In the genomic region with DNA sequence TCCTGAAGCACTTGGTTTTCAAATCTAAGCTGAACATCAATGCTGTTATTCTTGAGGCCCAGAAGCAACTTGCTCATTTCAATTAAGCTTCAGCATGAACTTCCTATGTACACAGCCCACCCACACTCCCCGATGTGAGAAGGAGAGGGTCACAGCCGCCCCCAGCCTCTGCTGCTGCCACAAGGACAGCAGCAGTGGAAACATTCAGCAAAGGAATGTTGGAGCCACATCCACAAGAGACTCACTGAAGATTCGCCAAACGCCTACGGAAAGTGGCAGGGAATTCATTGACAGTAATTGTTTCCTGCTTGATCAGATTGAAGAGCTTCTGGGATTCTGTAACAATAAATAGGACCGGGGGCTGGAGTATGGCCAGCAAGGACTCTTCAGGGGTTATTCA, we compare ENCODE assay signal across 15 cellular contexts. TPM values are rescaled to one million over a fixed set of nuclear protein-coding genes. Genes with fewer than 3 reads are reported as not detected.
DNase-seq lines count a peak whose midpoint lies in the region; ATAC-seq and TF ChIP-seq lines count a peak whose summit lies in the region.
"Had no signal": no experiment of that assay in that cellular context is flagged by ENCODE, and none has a peak within 500 bp of the region (broad histone marks: within the 10 kb centered on the region; RNA-seq: fewer than 3 reads in every experiment).

No MANE protein-coding gene starts in this region.

- H3K9ac ChIP-seq in GM23248, result peak overlapping the region; percentile 96
- H3K9ac ChIP-seq in adipocyte (ENCODE audit: low read length), result peak overlapping the region; percentile 85

- H3K79me2 ChIP-seq in GM23248 (ENCODE audit: insufficient read depth), result peaks cover 83% of the 10 kb centered on the region

- no peaks in the 10 kb centered on the region for H3K27me3 ChIP-seq in GM23248 (replicated peaks; ENCODE audit: insufficient read depth)
- H3K27me3 ChIP-seq in adipocyte (replicated peaks; ENCODE audit: control insufficient read depth, insufficient read depth, low read length), result no peaks in the 10 kb centered on the region
- peaks cover 0 to 31% (median 10%) of the 10 kb centered on the region in 7 donors for H3K27me3 ChIP-seq in spleen (replicated peaks in 1 of 7)
- H3K27me3 ChIP-seq: Peyer's patch, testis had no signal

- peaks cover 73% of the 10 kb centered on the region for H3F3A ChIP-seq in GM23248 (ENCODE audit: insufficient read depth)

- WGBS in GM23248 (ENCODE audit: low coverage in 1 of 2, low lambda C conversion rate in 2 of 2, missing lambda C conversion rate in 2 of 2), 2 experiments, result 9 to 13% methylated on average over 6 of the region's 6 CpGs
- WGBS in spleen, 5 donors, result 61 to 77% (median 73%) methylated on average over 6 of the region's 6 CpGs

- no peak overlapping the region for H2AFZ ChIP-seq in GM23248

- in situ Hi-C loops in GM23248 (cut with MboI), result no loop called here

- no peaks in the 10 kb centered on the region for H3K9me2 ChIP-seq in GM23248 (ENCODE audit: insufficient read depth)

- intact Hi-C loops in spleen (cut with DNase I; ENCODE audit: low total_unique reads), result no loop called here

- H3K4me1 ChIP-seq in GM23248 (ENCODE audit: insufficient read depth) (peaks cover 60% of the 10 kb centered on the region), adipocyte (ENCODE audit: control insufficient read depth, insufficient read depth, low read length) (peaks cover 49% of the 10 kb centered on the region), spleen (peaks cover 10 to 75% (median 36%) of the 10 kb centered on the region in 6 donors)
- H3K4me1 ChIP-seq: testis had no signal

- H3K27ac ChIP-seq in GM23248 (peak overlapping the region; percentile 90), spleen (peak overlapping the region in 5 of 8 donors; percentile 17 to 81 (median 30))
- H3K27ac ChIP-seq: testis had no signal

- H3K9me3 ChIP-seq in GM23248 (ENCODE audit: low read depth) (no peaks in the 10 kb centered on the region), adipocyte (ENCODE audit: control insufficient read depth, low read length) (no peaks in the 10 kb centered on the region), spleen (no peaks in the 10 kb centered on the region)
- H3K9me3 ChIP-seq: Peyer's patch, testis had no signal

- DNase-seq in GM23248 (peak; percentile 77), adipocyte (ENCODE audit: low read depth) (peak; percentile 52), iris pigment epithelial cell (ENCODE audit: low read depth) (peak; percentile 43), spleen (peak; percentile 31), glomerular visceral epithelial cell (ENCODE audit: extremely low spot score) (no peak)
- DNase-seq in stimulated activated CD4-positive, alpha-beta T cell treated with anti-CD3 and anti-CD28 coated beads, Interleukin-4, amount 100 ng/mL, for 4 hours, result no peak
- DNase-seq: activated naive CD4-positive, alpha-beta T cell treated with Interleukin-2 at 50 U/mL for 16 hours; immature natural killer cell; naive B cell; NCI-H226; testis had no signal

- H4K20me1 ChIP-seq in GM23248 (ENCODE audit: insufficient read depth), result no peaks in the 10 kb centered on the region

- peaks cover 47% of the 10 kb centered on the region for H3K36me3 ChIP-seq in GM23248 (ENCODE audit: low read depth)
- peaks cover 17% of the 10 kb centered on the region for H3K36me3 ChIP-seq in adipocyte (ENCODE audit: control insufficient read depth, insufficient read depth, low read length, severe bottlenecking)
- H3K36me3 ChIP-seq in spleen, result no peaks in the 10 kb centered on the region
- H3K36me3 ChIP-seq: Peyer's patch had no signal

- TF ChIP-seq POLR2A in spleen (IDR thresholded peaks at IDR 0.05), result no peak

- no peak for TF ChIP-seq CTCF in spleen (IDR thresholded peaks at IDR 0.05 in 8 of 11, conservative IDR thresholded peaks at IDR 0.05 in 3 of 11)

- H3K4me3 ChIP-seq in GM23248 (peak overlapping the region; percentile 81), adipocyte (ENCODE audit: low read length) (peak overlapping the region; percentile 81), spleen (no peak overlapping the region)
- H3K4me3 ChIP-seq: Peyer's patch, testis had no signal

- ATAC-seq in GM18909 (IDR thresholded peaks at IDR 0.05; ENCODE audit: poor library complexity, unreplicated experiment) (no peak), HG03108 (IDR thresholded peaks at IDR 0.05; ENCODE audit: unreplicated experiment) (no peak)
- ATAC-seq: esophagus mucosa had no signal

- peak overlapping the region; percentile 95 for H3K4me2 ChIP-seq in GM23248 (ENCODE audit: unreplicated experiment)

RNA-seq across cellular contexts. Expression of a gene that starts 2.9 kb away (rescaled TPM):
- total RNA-seq in GM23248 (2014; rRNA removed; shearing (Covaris generic)), result 7,109 and 7,351 TPM in 2 replicates
- 7,159 and 7,358 TPM in 2 replicates for polyA plus RNA-seq in GM23248 (2016; fragmentation: Nextera tagmentation; extraction: Ambion mirVana)
- 100 to 1,000 TPM; 126 to 214 (median 157) TPM for total RNA-seq in spleen
- polyA plus RNA-seq in spleen, result 10 to 100 TPM; 31.0 to 59.5 (median 56.9) TPM

Comparison
In these comparisons a context has a peak if more than half of its experiments do, and no peak if none do; other contexts are left out.
1. DNase-seq: peak in GM23248 (single experiment), adipocyte (single experiment), iris pigment epithelial cell (single experiment) and spleen (single experiment); none in stimulated activated CD4-positive, alpha-beta T cell treated with anti-CD3 and anti-CD28 coated beads, Interleukin-4, amount 100 ng/mL, for 4 hours (0 of 2) and glomerular visceral epithelial cell (single experiment).
2. H3K4me3 ChIP-seq: peak in GM23248 (single experiment) and adipocyte (single experiment); none in spleen (0 of 8).
3. RNA of a gene that starts 2.9 kb away (total RNA-seq): 7,109 to 7,351 TPM in GM23248; 126 to 214 TPM in spleen; every median in the first group is over 10 times any median in the second.